21 cellular contexts compared by ENCODE assay signal in the genomic region with DNA sequence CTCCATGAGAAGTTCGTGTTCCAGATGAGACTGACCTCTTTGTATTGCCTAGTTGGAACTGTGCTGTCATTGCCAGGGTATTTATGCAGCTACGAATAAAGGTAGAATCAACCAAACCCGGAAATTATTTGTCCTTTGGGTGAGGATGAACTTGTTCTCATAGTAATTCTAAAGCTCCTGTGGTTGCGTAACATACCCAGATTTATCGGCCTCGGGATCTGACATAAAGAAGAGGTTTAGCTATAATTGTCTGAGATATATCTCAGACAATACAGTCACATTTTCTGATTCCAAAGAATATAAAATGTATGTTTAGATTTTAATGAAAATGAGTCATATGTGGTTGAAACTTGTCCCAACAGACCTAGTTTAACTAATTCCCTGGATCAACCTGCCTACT.
"Had no signal": no experiment of that assay in that cellular context is flagged by ENCODE, and none has a peak within 500 bp of the region (broad histone marks: within the 10 kb centered on the region; RNA-seq: fewer than 3 reads in every experiment).

No MANE protein-coding gene starts in this region.

- ATAC-seq: heart right ventricle; pancreas; right cardiac atrium; stimulated activated memory B cell treated with anti-CD40 and anti-IgM and Interleukin-4, amounts not matched to agents 10 μg/mL and 1 μg/mL and 100 μg/mL, for 72 hours; upper lobe of right lung had no signal

- H3K27ac ChIP-seq: heart right ventricle, pancreas, tibial artery, upper lobe of right lung, vagina had no signal

- H3K4me1 ChIP-seq: heart right ventricle, pancreas, tibial artery, upper lobe of right lung, vagina had no signal

- H3K9me3 Mint-ChIP-seq: endodermal cell had no signal

- H3K27me3 Mint-ChIP-seq: progenitor cell of endocrine pancreas; stimulated activated memory B cell treated with anti-CD40 and anti-IgM and Interleukin-4, amounts not matched to agents 10 μg/mL and 1 μg/mL and 100 μg/mL, for 72 hours; stimulated activated naive CD8-positive, alpha-beta T cell treated with anti-CD3 and anti-CD28 coated beads, Interleukin-15, Interleukin-2, amounts not matched to agents 100 ng/mL and 50 ng/mL, for 24 hours had no signal

- H3K27me3 ChIP-seq: heart right ventricle, pancreas, tibial artery, upper lobe of right lung, vagina had no signal

- H3K4me3 Mint-ChIP-seq: endodermal cell; nephron; stimulated activated memory B cell treated with anti-CD40 and anti-IgM and Interleukin-4, amounts not matched to agents 10 μg/mL and 1 μg/mL and 100 μg/mL, for 72 hours; stimulated activated naive CD8-positive, alpha-beta T cell treated with anti-CD3 and anti-CD28 coated beads, Interleukin-15, Interleukin-2, amounts not matched to agents 100 ng/mL and 50 ng/mL, for 24 hours had no signal

- H3K27ac Mint-ChIP-seq: endodermal cell; naive B cell; nephron; progenitor cell of endocrine pancreas; stimulated activated memory B cell treated with anti-CD40 and anti-IgM and Interleukin-4, amounts not matched to agents 10 μg/mL and 1 μg/mL and 100 μg/mL, for 72 hours; stimulated activated naive CD8-positive, alpha-beta T cell treated with anti-CD3 and anti-CD28 coated beads, Interleukin-15, Interleukin-2, amounts not matched to agents 100 ng/mL and 50 ng/mL, for 24 hours had no signal

- DNase-seq: effector CD4-positive, alpha-beta T cell; endodermal cell; erythroblast; foreskin melanocyte; heart right ventricle; hypothalamus; kidney glomerular epithelial cell; mesendoderm; naive B cell; occipital lobe; pancreas; right cardiac atrium; stimulated activated CD4-positive, alpha-beta T cell treated with anti-CD3 and anti-CD28 coated beads, Interleukin-4, amount 100 ng/mL, for 1 hour; stimulated activated CD8-positive, alpha-beta memory T cell treated with anti-CD3 and anti-CD28 coated beads, Interleukin-4, amount 100 ng/mL, for 48 hours; tibial artery; upper lobe of right lung had no signal

- H3K36me3 Mint-ChIP-seq: naive B cell; stimulated activated memory B cell treated with anti-CD40 and anti-IgM and Interleukin-4, amounts not matched to agents 10 μg/mL and 1 μg/mL and 100 μg/mL, for 72 hours had no signal

- H3K9me3 ChIP-seq: pancreas, tibial artery, upper lobe of right lung, vagina had no signal

- H3K4me3 ChIP-seq: heart right ventricle, pancreas, tibial artery, upper lobe of right lung, vagina had no signal

- H3K4me1 Mint-ChIP-seq: endodermal cell; stimulated activated memory B cell treated with anti-CD40 and anti-IgM and Interleukin-4, amounts not matched to agents 10 μg/mL and 1 μg/mL and 100 μg/mL, for 72 hours had no signal

- H3K36me3 ChIP-seq: heart right ventricle, pancreas, tibial artery, upper lobe of right lung, vagina had no signal
